ENCODE assay signal across 8 cellular contexts in genomic region chr19:38373907-38374331, GRCh38.
DNase-seq lines count a peak whose midpoint lies in the region; FAIRE-seq and TF ChIP-seq lines count a peak whose summit lies in the region.

No MANE protein-coding gene starts in this region.

- H3F3A ChIP-seq in SU-DHL-6 (ENCODE audit: insufficient read depth): no peaks in the 10 kb centered on the region; the same call in 1 of the 2 replicates

- H3K79me2 ChIP-seq in SU-DHL-6 (ENCODE audit: insufficient read depth, low read length): peaks cover 26% of the 10 kb centered on the region

- no peaks in the 10 kb centered on the region for H3K9me2 ChIP-seq in SU-DHL-6 (replicated peaks; ENCODE audit: insufficient read depth, low read length)

- no peak for FAIRE-seq in H54 (lab: Jason Lieb, UNC)

- DNase-seq in fibroblast of mammary gland (ENCODE audit: low read depth) (no peak), retinal pigment epithelial cell (ENCODE audit: low read depth) (no peak), NCI-H146 (lab: John Stamatoyannopoulos, UW) (no peak), NCI-H524 (lab: John Stamatoyannopoulos, UW) (no peak), NCI-H146 treated with DMSO at 0.1 percent for 48 hours (lab: John Stamatoyannopoulos, UW; ENCODE audit: unreplicated experiment) (no peak), H54 (ENCODE audit: insufficient read length, low spot score) (no peak)

- H2AFZ ChIP-seq in SU-DHL-6 (ENCODE audit: low read depth, low read length, severe bottlenecking): peak overlapping the region; percentile 68

- no peak for TF ChIP-seq POLR2A in H54 (IDR thresholded peaks at IDR 0.05; ENCODE audit: low read depth, low read length)

- H3K27me3 ChIP-seq in SU-DHL-6 (ENCODE audit: low read length): no peaks in the 10 kb centered on the region

- peak overlapping the region; percentile 69 for H3K4me2 ChIP-seq in SU-DHL-6 (ENCODE audit: low read depth, low read length, poor library complexity, severe bottlenecking)

- peak overlapping the region; percentile 41 for H3K4me3 ChIP-seq in GM08714 (ENCODE audit: low read length)
- peak overlapping the region; percentile 50 for H3K4me3 ChIP-seq in SU-DHL-6 (ENCODE audit: insufficient read depth, low read length, poor library complexity, severe bottlenecking)
- peak overlapping the region; percentile 75 for H3K4me3 ChIP-seq in fibroblast of mammary gland (ENCODE audit: control insufficient read depth, low read depth, low read length)
- H3K4me3 ChIP-seq in retinal pigment epithelial cell (ENCODE audit: low read length): peak overlapping the region; percentile 54

- H3K9ac ChIP-seq in SU-DHL-6 (ENCODE audit: low read length): peak overlapping the region; percentile 56

- no peaks in the 10 kb centered on the region for H3K36me3 ChIP-seq in SU-DHL-6 (ENCODE audit: low read length)

- H3K27ac ChIP-seq in SU-DHL-6 (ENCODE audit: low read depth, low read length): peak overlapping the region; percentile 13; the same call in 1 of the 2 replicates

- H3K9me3 ChIP-seq in SU-DHL-6 (ENCODE audit: insufficient read depth, low read length): no peaks in the 10 kb centered on the region

- H4K20me1 ChIP-seq in SU-DHL-6 (ENCODE audit: low read depth, low read length): no peaks in the 10 kb centered on the region; the same call in 1 of the 2 replicates

- TF ChIP-seq CTCF in SU-DHL-6 (IDR thresholded peaks at IDR 0.05; ENCODE audit: insufficient read depth, low read length, poor library complexity, severe bottlenecking): no peak
- TF ChIP-seq CTCF in fibroblast of mammary gland (conservative IDR thresholded peaks at IDR 0.05; ENCODE audit: control insufficient read depth, insufficient read depth, low read depth, low read length): peak; percentile 0
- no peak for TF ChIP-seq CTCF in retinal pigment epithelial cell (conservative IDR thresholded peaks at IDR 0.05; ENCODE audit: low read depth, low read length)
